In genomic region chr12:124379938-124380754, GRCh38 we compare ENCODE assay signal across 8 cellular contexts.
DNase-seq lines count a peak whose midpoint lies in the region; ATAC-seq and TF ChIP-seq lines count a peak whose summit lies in the region.

No MANE protein-coding gene starts in this region.

- H3K27me3 ChIP-seq in testis, result no peaks in the 10 kb centered on the region

- H3K4me3 ChIP-seq in lower leg skin (ENCODE audit: low read depth, poor library complexity, severe bottlenecking) (no peak overlapping the region), testis (no peak overlapping the region)

- TF ChIP-seq CTCF in lower leg skin (IDR thresholded peaks at IDR 0.05) (no peak), testis (IDR thresholded peaks at IDR 0.05) (peak; percentile 51 to 71 (median 66))

- intact Hi-C loops in lower leg skin (cut with DNase I; ENCODE audit: low total_unique reads), result no loop called here
- intact Hi-C loops in testis (cut with DNase I; ENCODE audit: low total_unique reads), result loop anchor here (10.0 kb wide), 2 partner anchors 45 to 185 kb away; partner anchors contain the start of gene NCOR2

- TF ChIP-seq POLR2A in lower leg skin (IDR thresholded peaks at IDR 0.05), result no peak
- TF ChIP-seq POLR2A in testis (IDR thresholded peaks at IDR 0.05), result no peak

- H3K36me3 ChIP-seq in testis (ENCODE audit: low read depth, missing control alignments), result no peaks in the 10 kb centered on the region

- peak; percentile 61 for DNase-seq in KBM-7
- peak; percentile 66 for DNase-seq in cerebellar cortex (ENCODE audit: low spot score)
- peak; percentile 54 to 94 for DNase-seq in lower leg skin (ENCODE audit: low spot score in 2 of 2)
- peak; percentile 76 for DNase-seq in testis
- no peak for DNase-seq in activated effector memory CD4-positive, alpha-beta T cell treated with Interleukin-2 at 50 U/mL for 16 hours
- no peak for DNase-seq in stimulated activated naive CD4-positive, alpha-beta T cell (lab: John Stamatoyannopoulos, UW)

- no peaks in the 10 kb centered on the region for H3K9me3 ChIP-seq in testis

- in situ Hi-C loops in KBM-7 (cut with MboI; ENCODE audit: low pct_unique_long_range_greater_than_20kb, low sequenced_read_pairs), result no loop called here

- peak overlapping the region; percentile 82 to 83 for H3K27ac ChIP-seq in testis

- no peak for ATAC-seq in GM18907 (IDR thresholded peaks at IDR 0.05; ENCODE audit: unreplicated experiment)
- no peak for ATAC-seq in HG02840 (IDR thresholded peaks at IDR 0.05; ENCODE audit: low FRiP score, unreplicated experiment)

- 33 to 34% methylated on average over 25 to 28 of the region's 31 CpGs for WGBS in lower leg skin, 2 donors
- 35 to 40% methylated on average over 6 to 31 of the region's 31 CpGs for WGBS in testis, 2 donors

- H3K4me1 ChIP-seq in testis, result peaks cover 35% of the 10 kb centered on the region

Comparison
In these comparisons a context has a peak if more than half of its experiments do, and no peak if none do; other contexts are left out.
1. DNase-seq: peak in KBM-7 (single experiment), cerebellar cortex (single experiment), lower leg skin (2 of 2) and testis (single experiment); none in activated effector memory CD4-positive, alpha-beta T cell treated with Interleukin-2 at 50 U/mL for 16 hours (single experiment) and stimulated activated naive CD4-positive, alpha-beta T cell (0 of 6).
2. CTCF ChIP-seq: peak in testis (3 of 3); none in lower leg skin (0 of 3).